In the genomic region with DNA sequence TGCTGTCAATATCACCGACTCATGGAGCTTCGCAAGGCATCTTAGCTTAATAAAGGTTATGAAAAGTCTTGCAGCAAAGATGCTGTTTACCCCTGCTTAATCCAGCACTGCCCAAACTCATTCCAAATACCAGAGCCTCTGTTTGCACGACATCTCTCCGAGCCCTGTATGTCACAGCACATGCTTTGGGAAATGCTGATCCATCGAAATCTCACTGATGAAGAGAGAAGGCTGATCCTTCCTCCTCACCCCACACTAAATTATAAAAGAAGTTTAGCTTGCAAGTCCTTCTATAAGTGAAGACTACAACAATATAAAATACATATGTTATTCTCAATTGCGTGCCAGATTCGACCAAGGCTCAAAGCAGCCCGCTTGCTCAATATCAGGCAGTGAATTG, we compare ENCODE assay signal across 3 cellular contexts.
TF ChIP-seq lines count a peak whose summit lies in the region.

No MANE protein-coding gene starts in this region.

TF ChIP-seq in A549, 52 proteins besides CTCF, POLR2A, EP300 and RAD21:
- TF ChIP-seq FOXS1 (CRISPR knock-in tag; IDR thresholded peaks at IDR 0.05) (no peak), MAFK (IDR thresholded peaks at IDR 0.05; ENCODE audit: partially characterized antibody) (peak; percentile 90), HOXB13 (CRISPR knock-in tag; IDR thresholded peaks at IDR 0.05; ENCODE audit: low read depth) (no peak)
TF ChIP-seq in A549: peak in this region for 1.

TF ChIP-seq in IMR-90, 13 proteins besides CTCF, POLR2A, EP300 and RAD21:
- TF ChIP-seq MAFK (IDR thresholded peaks at IDR 0.05; ENCODE audit: low read depth, low read length), result 0 out of 2 replicates have a peak, but pooled peaks have one; percentile 35
- TF ChIP-seq NFE2L2 (IDR thresholded peaks at IDR 0.05; ENCODE audit: low read depth, low read length), result no peak

TF ChIP-seq in K562, 482 proteins besides CTCF, POLR2A, EP300 and RAD21:
- TF ChIP-seq C11orf30 (IDR thresholded peaks at IDR 0.05; ENCODE audit: low read depth) (peak; percentile 60; the same call in 1 of the 2 replicates), MAFG (tag; conservative IDR thresholded peaks at IDR 0.05) (peak; percentile 42), ZNF316 (IDR thresholded peaks at IDR 0.05) (peak; percentile 74), ZC3H4 (CRISPR knock-in tag; IDR thresholded peaks at IDR 0.05; ENCODE audit: borderline replicate concordance) (no peak), DPF2 (IDR thresholded peaks at IDR 0.05) (no peak)
- TF ChIP-seq, protein P1, sequence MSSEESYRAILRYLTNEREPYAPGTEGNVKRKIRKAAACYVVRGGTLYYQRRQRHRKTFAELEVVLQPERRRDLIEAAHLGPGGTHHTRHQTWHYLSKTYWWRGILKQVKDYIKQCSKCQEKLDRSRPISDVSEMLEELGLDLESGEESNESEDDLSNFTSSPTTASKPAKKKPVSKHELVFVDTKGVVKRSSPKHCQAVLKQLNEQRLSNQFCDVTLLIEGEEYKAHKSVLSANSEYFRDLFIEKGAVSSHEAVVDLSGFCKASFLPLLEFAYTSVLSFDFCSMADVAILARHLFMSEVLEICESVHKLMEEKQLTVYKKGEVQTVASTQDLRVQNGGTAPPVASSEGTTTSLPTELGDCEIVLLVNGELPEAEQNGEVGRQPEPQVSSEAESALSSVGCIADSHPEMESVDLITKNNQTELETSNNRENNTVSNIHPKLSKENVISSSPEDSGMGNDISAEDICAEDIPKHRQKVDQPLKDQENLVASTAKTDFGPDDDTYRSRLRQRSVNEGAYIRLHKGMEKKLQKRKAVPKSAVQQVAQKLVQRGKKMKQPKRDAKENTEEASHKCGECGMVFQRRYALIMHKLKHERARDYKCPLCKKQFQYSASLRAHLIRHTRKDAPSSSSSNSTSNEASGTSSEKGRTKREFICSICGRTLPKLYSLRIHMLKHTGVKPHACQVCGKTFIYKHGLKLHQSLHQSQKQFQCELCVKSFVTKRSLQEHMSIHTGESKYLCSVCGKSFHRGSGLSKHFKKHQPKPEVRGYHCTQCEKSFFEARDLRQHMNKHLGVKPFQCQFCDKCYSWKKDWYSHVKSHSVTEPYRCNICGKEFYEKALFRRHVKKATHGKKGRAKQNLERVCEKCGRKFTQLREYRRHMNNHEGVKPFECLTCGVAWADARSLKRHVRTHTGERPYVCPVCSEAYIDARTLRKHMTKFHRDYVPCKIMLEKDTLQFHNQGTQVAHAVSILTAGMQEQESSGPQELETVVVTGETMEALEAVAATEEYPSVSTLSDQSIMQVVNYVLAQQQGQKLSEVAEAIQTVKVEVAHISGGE (CRISPR knock-in tag; IDR thresholded peaks at IDR 0.05), result no peak
- TF ChIP-seq, protein P2, sequence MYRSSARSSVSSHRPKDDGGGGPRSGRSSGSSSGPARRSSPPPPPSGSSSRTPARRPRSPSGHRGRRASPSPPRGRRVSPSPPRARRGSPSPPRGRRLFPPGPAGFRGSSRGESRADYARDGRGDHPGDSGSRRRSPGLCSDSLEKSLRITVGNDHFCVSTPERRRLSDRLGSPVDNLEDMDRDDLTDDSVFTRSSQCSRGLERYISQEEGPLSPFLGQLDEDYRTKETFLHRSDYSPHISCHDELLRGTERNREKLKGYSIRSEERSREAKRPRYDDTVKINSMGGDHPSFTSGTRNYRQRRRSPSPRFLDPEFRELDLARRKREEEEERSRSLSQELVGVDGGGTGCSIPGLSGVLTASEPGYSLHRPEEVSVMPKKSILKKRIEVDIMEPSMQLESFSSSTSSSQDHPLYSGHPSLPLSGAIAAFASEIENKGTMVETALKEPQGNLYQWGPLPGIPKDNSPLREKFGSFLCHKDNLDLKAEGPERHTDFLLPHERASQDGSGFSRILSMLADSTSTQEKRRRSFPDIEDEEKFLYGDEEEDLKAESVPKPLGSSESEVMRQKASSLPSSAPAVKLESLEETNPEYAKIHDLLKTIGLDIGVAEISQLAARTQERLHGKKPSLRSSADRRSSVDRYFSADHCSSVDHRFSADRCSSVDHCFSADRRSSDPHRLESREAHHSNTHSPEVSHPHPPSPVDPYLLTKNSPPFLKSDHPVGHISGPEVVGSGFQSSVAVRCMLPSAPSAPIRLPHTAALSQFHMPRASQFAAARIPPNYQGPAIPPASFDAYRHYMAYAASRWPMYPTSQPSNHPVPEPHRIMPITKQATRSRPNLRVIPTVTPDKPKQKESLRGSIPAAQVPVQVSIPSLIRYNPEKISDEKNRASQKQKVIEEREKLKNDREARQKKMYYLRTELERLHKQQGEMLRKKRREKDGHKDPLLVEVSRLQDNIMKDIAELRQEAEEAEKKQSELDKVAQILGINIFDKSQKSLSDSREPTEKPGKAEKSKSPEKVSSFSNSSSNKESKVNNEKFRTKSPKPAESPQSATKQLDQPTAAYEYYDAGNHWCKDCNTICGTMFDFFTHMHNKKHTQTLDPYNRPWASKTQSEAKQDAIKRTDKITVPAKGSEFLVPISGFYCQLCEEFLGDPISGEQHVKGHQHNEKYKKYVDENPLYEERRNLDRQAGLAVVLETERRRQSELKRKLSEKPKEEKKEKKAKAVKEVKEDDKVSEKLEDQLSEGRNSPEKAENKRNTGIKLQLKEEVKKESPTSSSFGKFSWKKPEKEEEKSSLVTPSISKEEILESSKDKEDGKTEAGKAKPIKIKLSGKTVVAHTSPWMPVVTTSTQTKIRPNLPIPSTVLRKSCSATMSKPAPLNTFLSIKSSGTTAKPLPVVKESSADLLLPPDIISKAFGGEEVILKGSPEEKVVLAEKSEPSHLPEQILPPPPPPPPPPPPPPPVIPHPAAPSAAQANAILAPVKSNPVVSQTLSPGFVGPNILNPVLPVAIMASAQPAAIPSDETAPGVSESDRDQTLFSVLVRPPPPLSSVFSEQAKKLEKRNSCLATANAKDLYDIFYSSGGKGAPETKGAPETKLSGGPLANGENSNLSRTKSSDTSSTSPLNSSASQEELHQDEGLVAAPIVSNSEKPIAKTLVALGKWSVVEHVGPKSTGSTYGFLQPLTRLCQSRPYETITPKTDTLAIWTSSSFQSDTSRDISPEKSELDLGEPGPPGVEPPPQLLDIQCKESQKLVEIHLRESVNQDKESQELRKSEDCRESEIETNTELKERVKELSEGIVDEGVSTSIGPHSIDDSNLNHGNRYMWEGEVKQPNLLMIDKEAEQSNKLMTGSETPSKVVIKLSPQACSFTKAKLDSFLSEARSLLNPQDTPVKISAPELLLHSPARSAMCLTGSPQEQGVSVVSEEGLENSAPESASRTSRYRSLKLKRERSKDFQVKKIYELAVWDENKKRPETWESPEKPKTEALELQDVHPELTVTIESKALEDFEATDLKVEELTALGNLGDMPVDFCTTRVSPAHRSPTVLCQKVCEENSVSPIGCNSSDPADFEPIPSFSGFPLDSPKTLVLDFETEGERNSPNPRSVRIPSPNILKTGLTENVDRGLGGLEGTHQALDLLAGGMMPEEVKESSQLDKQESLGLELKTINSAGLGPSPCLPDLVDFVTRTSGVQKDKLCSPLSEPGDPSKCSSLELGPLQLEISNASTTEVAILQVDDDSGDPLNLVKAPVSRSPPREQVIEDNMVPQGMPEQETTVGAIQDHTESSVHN (IDR thresholded peaks at IDR 0.05; ENCODE audit: borderline replicate concordance in 1 of 2, low read depth in 1 of 2), result no peak
